Comparison of ENCODE assay signal across 13 cellular contexts in the genomic region with DNA sequence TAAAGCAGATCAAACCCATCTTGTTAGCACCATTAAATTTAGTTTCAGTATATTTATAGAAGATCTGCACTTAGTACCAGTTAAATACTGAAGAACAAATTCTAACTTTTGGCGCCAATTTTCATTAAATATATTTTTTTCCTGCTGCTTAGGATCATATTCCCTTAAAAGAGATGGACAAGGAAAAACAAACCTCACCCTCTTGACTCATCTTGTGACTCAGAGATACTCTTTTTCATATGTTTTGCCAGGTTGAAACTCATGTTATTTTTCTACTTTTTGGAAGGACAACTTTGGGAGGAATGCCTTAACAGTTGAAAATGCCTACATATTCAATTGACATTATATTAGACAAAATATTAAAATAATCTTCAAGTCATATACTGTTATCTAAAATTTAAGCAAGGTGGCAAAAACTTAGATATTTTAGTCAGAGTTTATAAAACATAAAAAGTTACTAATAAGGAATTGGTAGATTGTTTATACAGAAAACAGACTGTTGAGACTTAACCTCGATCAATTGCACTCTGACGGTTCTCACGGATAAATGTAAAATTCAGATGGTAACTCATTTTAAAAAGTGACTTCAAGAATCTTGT. TPM values are rescaled to one million over a fixed set of nuclear protein-coding genes. Genes with fewer than 3 reads are reported as not detected.
DNase-seq lines count a peak whose midpoint lies in the region; ATAC-seq and TF ChIP-seq lines count a peak whose summit lies in the region.
"Had no signal": no experiment of that assay in that cellular context is flagged by ENCODE, and none has a peak within 500 bp of the region (broad histone marks: within the 10 kb centered on the region; RNA-seq: fewer than 3 reads in every experiment).

No MANE protein-coding gene starts in this region.

- H3K4me1 ChIP-seq in adipocyte (ENCODE audit: control insufficient read depth, insufficient read depth, low read length): peaks cover 37% of the 10 kb centered on the region
- peaks cover 31% of the 10 kb centered on the region for H3K4me1 ChIP-seq in foreskin keratinocyte
- H3K4me1 ChIP-seq in vagina: peaks cover 65% of the 10 kb centered on the region
- no peaks in the 10 kb centered on the region for H3K4me1 ChIP-seq in neural progenitor cell
- H3K4me1 ChIP-seq: BE2C had no signal

- no peak for DNase-seq in activated naive CD8-positive, alpha-beta T cell treated with anti-CD3 and anti-CD28 coated beads for 36 hours
- DNase-seq in adipocyte (ENCODE audit: low read depth) (peak; percentile 48), foreskin keratinocyte (peak; percentile 16 to 52), vagina (ENCODE audit: extremely low spot score in 2 of 2) (no peak), NCI-H510A (lab: John Stamatoyannopoulos, UW) (no peak), superior temporal gyrus (ENCODE audit: extremely low spot score) (no peak), neural progenitor cell (ENCODE audit: low spot score) (no peak)
- DNase-seq: BE2C; cortex of kidney; naive thymus-derived CD4-positive, alpha-beta T cell; NCI-H1105 had no signal

- peak overlapping the region; percentile 84 for H3K27ac ChIP-seq in foreskin keratinocyte
- peak overlapping the region; percentile 15 for H3K27ac ChIP-seq in vagina
- no peak overlapping the region for H3K27ac ChIP-seq in neural progenitor cell

- H3K27me3 ChIP-seq in adipocyte (replicated peaks; ENCODE audit: control insufficient read depth, insufficient read depth, low read length): no peaks in the 10 kb centered on the region
- H3K27me3 ChIP-seq in foreskin keratinocyte: no peaks in the 10 kb centered on the region
- no peaks in the 10 kb centered on the region for H3K27me3 ChIP-seq in vagina
- no peaks in the 10 kb centered on the region for H3K27me3 ChIP-seq in neural progenitor cell
- H3K27me3 ChIP-seq: BE2C had no signal

- H3K27me3 Mint-ChIP-seq in activated naive CD8-positive, alpha-beta T cell: no peaks in the 10 kb centered on the region
- H3K27me3 Mint-ChIP-seq in activated naive CD8-positive, alpha-beta T cell treated with anti-CD3 and anti-CD28 coated beads for 36 hours: no peaks in the 10 kb centered on the region
- H3K27me3 Mint-ChIP-seq in neural progenitor cell (ENCODE audit: insufficient read depth, low read depth): no peaks in the 10 kb centered on the region
- H3K27me3 Mint-ChIP-seq: naive thymus-derived CD4-positive, alpha-beta T cell had no signal

- H2AFZ ChIP-seq in neural progenitor cell (replicated peaks): no peak overlapping the region

- no peaks in the 10 kb centered on the region for H3K36me3 ChIP-seq in adipocyte (ENCODE audit: control insufficient read depth, insufficient read depth, low read length, severe bottlenecking)
- H3K36me3 ChIP-seq in vagina: no peaks in the 10 kb centered on the region
- H3K36me3 ChIP-seq in neural progenitor cell: no peaks in the 10 kb centered on the region
- H3K36me3 ChIP-seq: BE2C had no signal

- H3K4me3 ChIP-seq in adipocyte (ENCODE audit: low read length): peak overlapping the region; percentile 66
- H3K4me3 ChIP-seq in vagina: no peak overlapping the region
- no peak overlapping the region for H3K4me3 ChIP-seq in neural progenitor cell

- H3K27ac Mint-ChIP-seq in activated naive CD8-positive, alpha-beta T cell: peak overlapping the region; percentile 66
- H3K27ac Mint-ChIP-seq in activated naive CD8-positive, alpha-beta T cell treated with anti-CD3 and anti-CD28 coated beads for 36 hours: no peak overlapping the region
- no peak overlapping the region for H3K27ac Mint-ChIP-seq in neural progenitor cell
- H3K27ac Mint-ChIP-seq: T-helper 1 cell treated with Interleukin-12 subunit alpha and Interleukin-12 subunit beta and Interleukin-4 antibody, amounts not matched to agents 30 μg/mL and 1 μg/mL, for 36 hours had no signal

- no peak overlapping the region for H3K4me3 Mint-ChIP-seq in activated naive CD8-positive, alpha-beta T cell
- no peak overlapping the region for H3K4me3 Mint-ChIP-seq in activated naive CD8-positive, alpha-beta T cell treated with anti-CD3 and anti-CD28 coated beads for 36 hours
- no peak overlapping the region for H3K4me3 Mint-ChIP-seq in neural progenitor cell
- H3K4me3 Mint-ChIP-seq: T-helper 1 cell treated with Interleukin-12 subunit alpha and Interleukin-12 subunit beta and Interleukin-4 antibody, amounts not matched to agents 30 μg/mL and 1 μg/mL, for 36 hours had no signal

- no peak overlapping the region for H3K4me2 ChIP-seq in neural progenitor cell

- H4K20me1 ChIP-seq in neural progenitor cell (ENCODE audit: low read depth): peaks cover 71% of the 10 kb centered on the region

- H3K9ac ChIP-seq in adipocyte (ENCODE audit: low read length) (peak overlapping the region; percentile 32), neural progenitor cell (no peak overlapping the region)

- H3F3A ChIP-seq in neural progenitor cell (ENCODE audit: low read depth): peaks cover 13% of the 10 kb centered on the region

- intact Hi-C loops in vagina (cut with DNase I): loop anchor here (10.0 kb wide), 1 partner anchor 51 kb away; no protein-coding TSS in a partner anchor

- peak; percentile 46 for ATAC-seq in foreskin keratinocyte
- ATAC-seq: naive thymus-derived CD4-positive, alpha-beta T cell had no signal

- H3K79me2 ChIP-seq in neural progenitor cell (ENCODE audit: low read depth): peaks cover 100% of the 10 kb centered on the region

- no peaks in the 10 kb centered on the region for H3K9me3 Mint-ChIP-seq in activated naive CD8-positive, alpha-beta T cell (ENCODE audit: low read depth)
- H3K9me3 Mint-ChIP-seq in activated naive CD8-positive, alpha-beta T cell treated with anti-CD3 and anti-CD28 coated beads for 36 hours: no peaks in the 10 kb centered on the region
- no peaks in the 10 kb centered on the region for H3K9me3 Mint-ChIP-seq in neural progenitor cell
- H3K9me3 Mint-ChIP-seq: naive thymus-derived CD4-positive, alpha-beta T cell; T-helper 1 cell treated with Interleukin-12 subunit alpha and Interleukin-12 subunit beta and Interleukin-4 antibody, amounts not matched to agents 30 μg/mL and 1 μg/mL, for 36 hours had no signal

- H3K9me3 ChIP-seq in adipocyte (ENCODE audit: control insufficient read depth, low read length) (no peaks in the 10 kb centered on the region), vagina (no peaks in the 10 kb centered on the region), neural progenitor cell (ENCODE audit: low read depth) (no peaks in the 10 kb centered on the region)
- H3K9me3 ChIP-seq: BE2C had no signal

- no peak for TF ChIP-seq CTCF in foreskin keratinocyte (conservative IDR thresholded peaks at IDR 0.05)
- no peak for TF ChIP-seq CTCF in vagina (IDR thresholded peaks at IDR 0.05)
- no peak for TF ChIP-seq CTCF in neural progenitor cell (IDR thresholded peaks at IDR 0.05)

- H3K36me3 Mint-ChIP-seq in activated naive CD8-positive, alpha-beta T cell: no peaks in the 10 kb centered on the region
- H3K36me3 Mint-ChIP-seq in activated naive CD8-positive, alpha-beta T cell treated with anti-CD3 and anti-CD28 coated beads for 36 hours: no peaks in the 10 kb centered on the region
- H3K36me3 Mint-ChIP-seq in neural progenitor cell: no peaks in the 10 kb centered on the region

- TF ChIP-seq POLR2A in vagina (IDR thresholded peaks at IDR 0.05): no peak

- H3K4me1 Mint-ChIP-seq in activated naive CD8-positive, alpha-beta T cell (ENCODE audit: low read depth): peaks cover 69% of the 10 kb centered on the region
- peaks cover 48% of the 10 kb centered on the region for H3K4me1 Mint-ChIP-seq in activated naive CD8-positive, alpha-beta T cell treated with anti-CD3 and anti-CD28 coated beads for 36 hours
- H3K4me1 Mint-ChIP-seq in neural progenitor cell: no peaks in the 10 kb centered on the region

RNA-seq across cellular contexts. Expression of a gene that starts 36.2 kb away (rescaled TPM):
- total RNA-seq in activated naive CD8-positive, alpha-beta T cell treated with anti-CD3 and anti-CD28 coated beads for 36 hours: 10 to 100 TPM; 37.8 to 42.4 TPM
- total RNA-seq in foreskin keratinocyte (26.8 and 29.6 TPM in 2 replicates), vagina (9.3 TPM), neural progenitor cell (ENCODE audit: low replicate concordance) (14.6 and 20.6 TPM in 2 replicates)
- polyA plus RNA-seq in foreskin keratinocyte: 21.4 and 26.4 TPM in 2 replicates

RNA-seq across cellular contexts. Expression of a gene that starts 58.5 kb away (rescaled TPM):
- 10 to 100 TPM; 80.8 to 93.2 TPM for total RNA-seq in activated naive CD8-positive, alpha-beta T cell treated with anti-CD3 and anti-CD28 coated beads for 36 hours
- total RNA-seq in foreskin keratinocyte: 49.5 and 50.2 TPM in 2 replicates
- 21.0 and 25.2 TPM in 2 replicates for polyA plus RNA-seq in foreskin keratinocyte
- total RNA-seq in vagina: 28.2 TPM
- total RNA-seq in neural progenitor cell (ENCODE audit: low replicate concordance): 29.1 and 41.4 TPM in 2 replicates

Comparison
In these comparisons a context has a peak if more than half of its experiments do, and no peak if none do; other contexts are left out.
1. DNase-seq: peak in adipocyte (single experiment) and foreskin keratinocyte (2 of 2); none in activated naive CD8-positive, alpha-beta T cell treated with anti-CD3 and anti-CD28 coated beads for 36 hours (single experiment), vagina (0 of 2), NCI-H510A (single experiment), superior temporal gyrus (single experiment) and neural progenitor cell (single experiment).